In the genomic region with DNA sequence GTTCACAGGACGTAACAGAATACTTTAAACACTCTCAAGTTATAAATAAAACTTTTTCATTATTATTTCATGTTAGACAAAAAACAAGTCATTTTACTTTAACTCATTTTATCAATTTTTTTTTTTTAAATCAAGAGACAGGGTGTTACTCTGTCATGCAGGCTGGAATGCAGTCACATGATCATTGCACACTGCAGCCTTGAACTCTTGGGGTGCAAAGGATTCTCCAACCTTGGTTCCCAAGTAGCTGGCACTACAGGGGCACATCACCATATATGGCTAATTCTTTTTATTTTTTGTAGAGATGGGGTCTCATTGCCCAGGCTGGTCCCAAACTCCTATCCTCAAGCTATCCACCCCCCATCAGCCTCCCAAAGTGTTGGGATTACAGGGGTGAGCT, we compare ENCODE assay signal across 20 cellular contexts. TPM values are rescaled to one million over a fixed set of nuclear protein-coding genes. Genes with fewer than 3 reads are reported as not detected.
"Had no signal": no experiment of that assay in that cellular context is flagged by ENCODE, and none has a peak within 500 bp of the region (broad histone marks: within the 10 kb centered on the region; RNA-seq: fewer than 3 reads in every experiment).

No MANE protein-coding gene starts in this region.

- H3K4me3 Mint-ChIP-seq: activated naive CD4-positive, alpha-beta T cell treated with anti-CD3 and anti-CD28 coated beads, Interleukin-2, amount 10 ng/mL, durations not matched to agents 7 days and 5 days; central memory CD8-positive, alpha-beta T cell; effector memory CD8-positive, alpha-beta T cell; memory B cell; stimulated activated naive B cell treated with anti-CD40 and anti-IgM and Interleukin-4, amounts not matched to agents 10 μg/mL and 1 μg/mL and 100 μg/mL, for 72 hours; type B pancreatic cell had no signal

- H3K27ac Mint-ChIP-seq: activated naive CD4-positive, alpha-beta T cell treated with anti-CD3 and anti-CD28 coated beads, Interleukin-2, amount 10 ng/mL, durations not matched to agents 7 days and 5 days; memory B cell; stimulated activated naive B cell treated with anti-CD40 and anti-IgM and Interleukin-4, amounts not matched to agents 10 μg/mL and 1 μg/mL and 100 μg/mL, for 72 hours; type B pancreatic cell had no signal

- DNase-seq: activated CD4-positive, alpha-beta T cell treated with anti-CD3 and anti-CD28 coated beads for 1 hour; activated effector memory CD4-positive, alpha-beta T cell treated with anti-CD3 and anti-CD28 coated beads, Interleukin-2, amount 50 U/mL, for 16 hours; activated naive CD4-positive, alpha-beta T cell treated with anti-CD3 and anti-CD28 coated beads, Interleukin-2, amount 10 ng/mL, durations not matched to agents 7 days and 5 days; anterior cingulate cortex; brain microvascular endothelial cell; effector memory CD8-positive, alpha-beta T cell; glutamatergic neuron; nucleus accumbens; sigmoid colon; stimulated activated CD4-positive, alpha-beta T cell treated with anti-CD3 and anti-CD28 coated beads, Interleukin-15, amount 100 ng/mL, for 24 hours; stimulated activated naive B cell treated with anti-CD40 and anti-IgM and Interleukin-4, amounts not matched to agents 10 μg/mL and 1 μg/mL and 100 μg/mL, for 72 hours had no signal

- H3K36me3 ChIP-seq: brain microvascular endothelial cell had no signal

- H3K27ac ChIP-seq: brain microvascular endothelial cell had no signal

- H3K27me3 ChIP-seq: brain microvascular endothelial cell, sigmoid colon had no signal

- H3K27me3 Mint-ChIP-seq: activated naive CD4-positive, alpha-beta T cell treated with anti-CD3 and anti-CD28 coated beads, Interleukin-2, amount 10 ng/mL, durations not matched to agents 7 days and 5 days; central memory CD8-positive, alpha-beta T cell; effector memory CD8-positive, alpha-beta T cell; memory B cell; stimulated activated naive B cell treated with anti-CD40 and anti-IgM and Interleukin-4, amounts not matched to agents 10 μg/mL and 1 μg/mL and 100 μg/mL, for 72 hours; type B pancreatic cell had no signal

- H3K9me3 ChIP-seq: sigmoid colon had no signal

- ATAC-seq: effector memory CD8-positive, alpha-beta T cell; esophagus mucosa; stimulated activated naive B cell treated with anti-CD40 and anti-IgM and Interleukin-4, amounts not matched to agents 10 μg/mL and 1 μg/mL and 100 μg/mL, for 72 hours had no signal

- H3K4me3 ChIP-seq: sigmoid colon, smooth muscle cell had no signal

- H3K9me3 Mint-ChIP-seq: activated naive CD4-positive, alpha-beta T cell treated with anti-CD3 and anti-CD28 coated beads, Interleukin-2, amount 10 ng/mL, durations not matched to agents 7 days and 5 days; central memory CD8-positive, alpha-beta T cell; effector memory CD8-positive, alpha-beta T cell; memory B cell; stimulated activated naive B cell treated with anti-CD40 and anti-IgM and Interleukin-4, amounts not matched to agents 10 μg/mL and 1 μg/mL and 100 μg/mL, for 72 hours; type B pancreatic cell had no signal

RNA-seq across cellular contexts. Expression of a gene that starts 14.2 kb away (rescaled TPM):
- total RNA-seq: activated CD8-positive, alpha-beta memory T cell treated with anti-CD3 and anti-CD28 coated beads for 36 hours; dermis microvascular lymphatic vessel endothelial cell; endothelial cell of umbilical vein; renal cortical epithelial cell had no signal
